Comparison of ENCODE assay signal across 14 cellular contexts in genomic region chr12:116551952-116552749, GRCh38. TPM values are rescaled to one million over a fixed set of nuclear protein-coding genes. Genes with fewer than 3 reads are reported as not detected.
DNase-seq lines count a peak whose midpoint lies in the region; ATAC-seq, FAIRE-seq and TF ChIP-seq lines count a peak whose summit lies in the region.
"Had no signal": no experiment of that assay in that cellular context is flagged by ENCODE, and none has a peak within 500 bp of the region (broad histone marks: within the 10 kb centered on the region; RNA-seq: fewer than 3 reads in every experiment).

No MANE protein-coding gene starts in this region.

- no peak for TF ChIP-seq CTCF in A549 (IDR thresholded peaks at IDR 0.05)
- no peak for TF ChIP-seq CTCF in CD4-positive, alpha-beta T cell (IDR thresholded peaks at IDR 0.05)

- H3K4me3 ChIP-seq in A549 (no peak overlapping the region), adipocyte (ENCODE audit: low read length) (no peak overlapping the region), right cardiac atrium (ENCODE audit: low read length) (no peak overlapping the region)

- CTCF ChIA-PET in A549 (lab: Yijun Ruan, JAX), result no interaction called here
- CTCF ChIA-PET in CD4-positive, alpha-beta T cell (lab: Charles Lee), result no interaction called here

- intact Hi-C loops in right cardiac atrium (cut with DNase I), result no loop called here
- intact Hi-C loops in CD4-positive, alpha-beta T cell (cut with DNase I, micrococcal nuclease), result loop anchor here in 1 of 2 experiments (5.0 to 10.0 kb wide), 2 partner anchors 45 to 273 kb away; no protein-coding TSS in a partner anchor

- POLR2A ChIA-PET in A549 (lab: Yijun Ruan, JAX), result no interaction called here
- POLR2A ChIA-PET in CD4-positive, alpha-beta T cell (lab: Charles Lee), result interaction anchor here (1.0 kb wide), 1 partner anchor 17 kb away, joined by 3 read pairs; no protein-coding TSS in a partner anchor

- TF ChIP-seq EP300 in A549 (IDR thresholded peaks at IDR 0.05), result no peak

- H3K27me3 ChIP-seq in adipocyte (replicated peaks; ENCODE audit: control insufficient read depth, insufficient read depth, low read length) (no peaks in the 10 kb centered on the region), right cardiac atrium (ENCODE audit: control insufficient read depth, insufficient read depth) (no peaks in the 10 kb centered on the region)
- H3K27me3 ChIP-seq in CD4-positive, alpha-beta T cell (ENCODE audit: control insufficient read depth, insufficient read depth, low read length), result no peaks in the 10 kb centered on the region

- H3K4me2 ChIP-seq in A549, result no peak overlapping the region

- H3K9ac ChIP-seq in adipocyte (ENCODE audit: low read length), result no peak overlapping the region

- H3K4me3 Mint-ChIP-seq in CD4-positive, alpha-beta T cell, result no peak overlapping the region
- H3K4me3 Mint-ChIP-seq: activated CD8-positive, alpha-beta memory T cell treated with anti-CD3 and anti-CD28 coated beads, Interleukin-2, amount 10 ng/mL, durations not matched to agents 7 days and 5 days; CD8-positive, alpha-beta memory T cell; central memory CD8-positive, alpha-beta T cell had no signal

- no peaks in the 10 kb centered on the region for H3K27me3 Mint-ChIP-seq in CD4-positive, alpha-beta T cell
- H3K27me3 Mint-ChIP-seq: central memory CD8-positive, alpha-beta T cell had no signal

- H3K9me3 ChIP-seq in A549 (no peaks in the 10 kb centered on the region), adipocyte (ENCODE audit: control insufficient read depth, low read length) (peaks cover 2% of the 10 kb centered on the region), right cardiac atrium (ENCODE audit: control insufficient read depth, low read length) (no peaks in the 10 kb centered on the region)
- no peaks in the 10 kb centered on the region for H3K9me3 ChIP-seq in CD4-positive, alpha-beta T cell (ENCODE audit: control insufficient read depth, low read length)

- ATAC-seq in A549, result no peak
- peak; percentile 44 to 86 for ATAC-seq in right cardiac atrium
- ATAC-seq in CD4-positive, alpha-beta T cell (ENCODE audit: poor library complexity), result no peak
- ATAC-seq in GM21526 (IDR thresholded peaks at IDR 0.05; ENCODE audit: low FRiP score, unreplicated experiment), result no peak
- ATAC-seq in GM18867 (IDR thresholded peaks at IDR 0.05; ENCODE audit: unreplicated experiment), result no peak
- ATAC-seq: activated CD8-positive, alpha-beta memory T cell treated with anti-CD3 and anti-CD28 coated beads, Interleukin-2, amount 10 ng/mL, durations not matched to agents 7 days and 5 days; SK-N-SH treated with all-trans-retinoic acid at 6 μM for 48 hours had no signal

- TF ChIP-seq POLR2A in A549 (IDR thresholded peaks at IDR 0.05; ENCODE audit: low read length), result no peak

- H3K27ac Mint-ChIP-seq in CD4-positive, alpha-beta T cell, result no peak overlapping the region
- H3K27ac Mint-ChIP-seq: activated CD8-positive, alpha-beta memory T cell treated with anti-CD3 and anti-CD28 coated beads, Interleukin-2, amount 10 ng/mL, durations not matched to agents 7 days and 5 days; CD8-positive, alpha-beta memory T cell had no signal

- no peak for DNase-seq in A549 (ENCODE audit: low read depth in 1 of 2, low spot score in 1 of 2)
- DNase-seq in HCEC 1CT, result peak; percentile 53
- DNase-seq in adipocyte (ENCODE audit: low read depth), result peak; percentile 77
- DNase-seq in right cardiac atrium, result no peak
- no peak for DNase-seq in CD4-positive, alpha-beta T cell
- no peak for DNase-seq in NCI-H2029 treated with DMSO at 0.1 percent for 48 hours (lab: John Stamatoyannopoulos, UW)
- DNase-seq: activated CD8-positive, alpha-beta memory T cell treated with anti-CD3 and anti-CD28 coated beads, Interleukin-2, amount 10 ng/mL, durations not matched to agents 7 days and 5 days; CD8-positive, alpha-beta memory T cell; NCI-H2029 had no signal

- no peak for FAIRE-seq in A549 (lab: Jason Lieb, UNC)
- FAIRE-seq: H1 had no signal

- 84% methylated on average over 15 of the region's 15 CpGs for WGBS in A549 (ENCODE audit: missing lambda C conversion rate)
- 82% methylated on average over 15 of the region's 15 CpGs for WGBS in right cardiac atrium

- no peaks in the 10 kb centered on the region for H3K36me3 Mint-ChIP-seq in CD4-positive, alpha-beta T cell (ENCODE audit: low read depth)
- H3K36me3 Mint-ChIP-seq: CD8-positive, alpha-beta memory T cell had no signal

- peak overlapping the region in 1 of 2 experiments; percentile 30; a peak in 1 of 6 replicates for H3K27ac ChIP-seq in A549
- no peak overlapping the region for H3K27ac ChIP-seq in right cardiac atrium (ENCODE audit: low read length)
- no peak overlapping the region for H3K27ac ChIP-seq in CD4-positive, alpha-beta T cell (ENCODE audit: low read depth, low read length)

- H3K9me3 Mint-ChIP-seq in CD4-positive, alpha-beta T cell, result no peaks in the 10 kb centered on the region

- H3K4me1 ChIP-seq in A549, result no peaks in the 10 kb centered on the region
- peaks cover 3% of the 10 kb centered on the region for H3K4me1 ChIP-seq in adipocyte (ENCODE audit: control insufficient read depth, insufficient read depth, low read length)
- H3K4me1 ChIP-seq in right cardiac atrium (ENCODE audit: control insufficient read depth, insufficient read depth, low read length), result no peaks in the 10 kb centered on the region

- no peak for TF ChIP-seq RAD21 in A549 (conservative IDR thresholded peaks at IDR 0.05 in 1 of 2, IDR thresholded peaks at IDR 0.05 in 1 of 2)

- H3K36me3 ChIP-seq in adipocyte (ENCODE audit: control insufficient read depth, insufficient read depth, low read length, severe bottlenecking), result no peaks in the 10 kb centered on the region

- H3K4me1 Mint-ChIP-seq in CD4-positive, alpha-beta T cell (ENCODE audit: low read depth), result peaks cover 30% of the 10 kb centered on the region
- H3K4me1 Mint-ChIP-seq: central memory CD8-positive, alpha-beta T cell had no signal

TF ChIP-seq in A549, 52 proteins besides CTCF, POLR2A, EP300 and RAD21:
- TF ChIP-seq KDM1A (IDR thresholded peaks at IDR 0.05; ENCODE audit: low read depth) (no peak), FOSL2 (IDR thresholded peaks at IDR 0.05) (no peak), FOSL2 (CRISPR knock-in tag; IDR thresholded peaks at IDR 0.05) (peak; percentile 31; the same call in 1 of the 2 replicates)

RNA-seq across cellular contexts. Expression of gene MAP1LC3B2, which starts 7.0 kb away (rescaled TPM):
- 2.8 and 6.7 TPM in 2 replicates for polyA plus RNA-seq in A549 (2011; rRNA removed)
- 0.50 and 0.57 TPM in 2 replicates for polyA plus RNA-seq in A549 (2012; cell fraction: cytosol; rRNA removed)
- polyA plus RNA-seq in A549 (2012; cell fraction: nucleus; rRNA removed), result 0.56 and 0.61 TPM in 2 replicates
- polyA plus RNA-seq in A549 (2017; fragmentation: RNase III; extraction: RNeasy Plus Mini Kit Qiagen cat#74134 plus additional on column Dnase treatment), result 1.4 to 2.9 TPM (median 2.1 TPM) in 3 replicates
- 2.8 TPM in 2 replicates for polyA minus RNA-seq in A549 (2011; rRNA and poly(A)+ RNA removed)
- 1 to 10 TPM; 1.9 to 2.7 (median 2.2) TPM for total RNA-seq in right cardiac atrium
- 2.9 TPM for polyA plus RNA-seq in right cardiac atrium
- 1 to 10 TPM; 1.5 to 2.1 TPM for total RNA-seq in CD4-positive, alpha-beta T cell

Comparison
In these comparisons a context has a peak if more than half of its experiments do, and no peak if none do; other contexts are left out.
1. ATAC-seq: peak in right cardiac atrium (2 of 2); none in A549 (0 of 2), CD4-positive, alpha-beta T cell (single experiment), GM21526 (single experiment) and GM18867 (single experiment).
2. DNase-seq: peak in HCEC 1CT (single experiment) and adipocyte (single experiment); none in A549 (0 of 2), right cardiac atrium (0 of 3), CD4-positive, alpha-beta T cell (0 of 10) and NCI-H2029 treated with DMSO at 0.1 percent for 48 hours (single experiment).